Comparison of ENCODE assay signal across 14 cellular contexts in genomic region chr17:30780343-30780742, GRCh38. TPM values are rescaled to one million over a fixed set of nuclear protein-coding genes. Genes with fewer than 3 reads are reported as not detected.
A peak's percentile ranks its signal among the peaks of the same experiment; 100 is the strongest.
DNase-seq lines count a peak whose midpoint lies in the region; ATAC-seq and TF ChIP-seq lines count a peak whose summit lies in the region.
"Had no signal": no experiment of that assay in that cellular context is flagged by ENCODE, and none has a peak within 500 bp of the region (broad histone marks: within the 10 kb centered on the region; RNA-seq: fewer than 3 reads in every experiment).

No MANE protein-coding gene starts in this region.

- no peak for TF ChIP-seq POLR2A in upper lobe of left lung (IDR thresholded peaks at IDR 0.05)

- H3K27ac Mint-ChIP-seq in activated B cell treated with CpG ODN at 0.5 μM for 24 hours (peak overlapping the region; percentile 25), endodermal cell (peak overlapping the region; percentile 53)
- H3K27ac Mint-ChIP-seq in stimulated activated naive CD8-positive, alpha-beta T cell treated with anti-CD3 and anti-CD28 coated beads, Interleukin-15, amount 100 ng/mL, for 72 hours: peak overlapping the region; percentile 60 to 93

- no peak for TF ChIP-seq CTCF in cardiac muscle cell (IDR thresholded peaks at IDR 0.05; ENCODE audit: low read depth, low read length)
- no peak for TF ChIP-seq CTCF in activated B cell treated with CpG ODN at 0.5 μM for 24 hours (IDR thresholded peaks at IDR 0.05)
- TF ChIP-seq CTCF in endodermal cell (conservative IDR thresholded peaks at IDR 0.05): no peak
- no peak for TF ChIP-seq CTCF in upper lobe of left lung (IDR thresholded peaks at IDR 0.05)

- H3K36me3 ChIP-seq in cardiac muscle cell (peaks cover 23% of the 10 kb centered on the region), endodermal cell (ENCODE audit: control insufficient read depth, insufficient read depth, low read length) (peaks cover 66% of the 10 kb centered on the region), upper lobe of left lung (peaks cover 4 to 54% (median 30%) of the 10 kb centered on the region in 4 donors)

- H3K4me1 ChIP-seq in cardiac muscle cell (ENCODE audit: low read depth) (no peaks in the 10 kb centered on the region), endodermal cell (ENCODE audit: control insufficient read depth, insufficient read depth, low read length) (no peaks in the 10 kb centered on the region), upper lobe of left lung (no peaks in the 10 kb centered on the region)
- H3K4me1 ChIP-seq: adrenal gland had no signal

- no peaks in the 10 kb centered on the region for H3K27me3 ChIP-seq in cardiac muscle cell
- no peaks in the 10 kb centered on the region for H3K27me3 ChIP-seq in endodermal cell (ENCODE audit: control insufficient read depth, insufficient read depth, low read length, poor library complexity, severe bottlenecking)
- H3K27me3 ChIP-seq in upper lobe of left lung: no peaks in the 10 kb centered on the region
- H3K27me3 ChIP-seq: adrenal gland had no signal

- H3K9ac ChIP-seq in endodermal cell (ENCODE audit: extremely low read depth, low read length, poor library complexity, severe bottlenecking): no peak overlapping the region

- CTCF ChIA-PET in activated B cell treated with CpG ODN at 0.5 μM for 24 hours (lab: Charles Lee): no interaction called here

- WGBS in endodermal cell (ENCODE audit: insufficient coverage in 1 of 2, insufficient read length in 1 of 2), 2 experiments: 95 to 96% methylated on average over 4 to 6 of the region's 6 CpGs
- 90 to 93% methylated on average over 6 of the region's 6 CpGs for WGBS in upper lobe of left lung, 2 donors

- intact Hi-C loops in Right ventricle myocardium superior (cut with DNase I) (no loop called here), activated B cell treated with CpG ODN at 0.5 μM for 24 hours (cut with micrococcal nuclease) (no loop called here)

- H3K27me3 Mint-ChIP-seq in activated B cell treated with CpG ODN at 0.5 μM for 24 hours: no peaks in the 10 kb centered on the region
- no peaks in the 10 kb centered on the region for H3K27me3 Mint-ChIP-seq in endodermal cell (ENCODE audit: insufficient read depth)
- H3K27me3 Mint-ChIP-seq in stimulated activated naive CD8-positive, alpha-beta T cell treated with anti-CD3 and anti-CD28 coated beads, Interleukin-15, amount 100 ng/mL, for 72 hours: no peaks in the 10 kb centered on the region

- H3K36me3 Mint-ChIP-seq in activated B cell treated with CpG ODN at 0.5 μM for 24 hours (ENCODE audit: low read depth) (peaks cover 52% of the 10 kb centered on the region), endodermal cell (ENCODE audit: low read depth) (peaks cover 45% of the 10 kb centered on the region)

- H3K9me3 Mint-ChIP-seq in activated B cell treated with CpG ODN at 0.5 μM for 24 hours (no peaks in the 10 kb centered on the region), endodermal cell (no peaks in the 10 kb centered on the region)
- no peaks in the 10 kb centered on the region for H3K9me3 Mint-ChIP-seq in stimulated activated naive CD8-positive, alpha-beta T cell treated with anti-CD3 and anti-CD28 coated beads, Interleukin-15, amount 100 ng/mL, for 72 hours

- H3K4me3 ChIP-seq in cardiac muscle cell: no peak overlapping the region
- no peak overlapping the region for H3K4me3 ChIP-seq in endodermal cell (ENCODE audit: low read length)
- no peak overlapping the region for H3K4me3 ChIP-seq in upper lobe of left lung
- H3K4me3 ChIP-seq: adrenal gland, skin epidermis had no signal

- no peak for TF ChIP-seq EP300 in upper lobe of left lung (IDR thresholded peaks at IDR 0.05)

- H3K27ac ChIP-seq in cardiac muscle cell (peak overlapping the region; percentile 0), endodermal cell (ENCODE audit: low read depth, low read length) (no peak overlapping the region), upper lobe of left lung (no peak overlapping the region)
- H3K27ac ChIP-seq: adrenal gland, skin epidermis had no signal

- H3K9me3 ChIP-seq in cardiac muscle cell (ENCODE audit: low read depth) (no peaks in the 10 kb centered on the region), endodermal cell (ENCODE audit: control insufficient read depth, low read length) (no peaks in the 10 kb centered on the region), upper lobe of left lung (no peaks in the 10 kb centered on the region)
- H3K9me3 ChIP-seq: adrenal gland had no signal

- no peak for ATAC-seq in Right ventricle myocardium superior (ENCODE audit: poor library complexity)
- ATAC-seq in activated B cell treated with CpG ODN at 0.5 μM for 24 hours (ENCODE audit: low read depth): no peak
- ATAC-seq in stimulated activated naive CD8-positive, alpha-beta T cell treated with anti-CD3 and anti-CD28 coated beads, Interleukin-15, amount 100 ng/mL, for 72 hours: peak; percentile 93
- ATAC-seq in HG03045 (IDR thresholded peaks at IDR 0.05; ENCODE audit: unreplicated experiment): no peak
- ATAC-seq in upper lobe of left lung (ENCODE audit: low FRiP score in 2 of 2): no peak

- no peak for DNase-seq in cardiac muscle cell (ENCODE audit: low read depth in 1 of 2, low spot score in 1 of 2)
- no peak for DNase-seq in Right ventricle myocardium superior
- DNase-seq in activated B cell treated with CpG ODN at 0.5 μM for 24 hours: no peak
- DNase-seq in endodermal cell: no peak
- DNase-seq in stimulated activated naive CD8-positive, alpha-beta T cell treated with anti-CD3 and anti-CD28 coated beads, Interleukin-15, amount 100 ng/mL, for 72 hours: peak; percentile 34 to 62
- DNase-seq in upper lobe of left lung: no peak
- no peak for DNase-seq in NCI-H774 (lab: John Stamatoyannopoulos, UW)
- DNase-seq: adrenal gland; foreskin fibroblast; kidney; NCI-H1105 treated with DMSO at 0.1 percent for 48 hours; stimulated activated CD8-positive, alpha-beta memory T cell treated with anti-CD3 and anti-CD28 coated beads, Interleukin-4, amount 100 ng/mL, for 48 hours had no signal

- no peak overlapping the region for H3K4me3 Mint-ChIP-seq in activated B cell treated with CpG ODN at 0.5 μM for 24 hours
- no peak overlapping the region for H3K4me3 Mint-ChIP-seq in endodermal cell
- H3K4me3 Mint-ChIP-seq in stimulated activated naive CD8-positive, alpha-beta T cell treated with anti-CD3 and anti-CD28 coated beads, Interleukin-15, amount 100 ng/mL, for 72 hours: peak overlapping the region; percentile 44 to 60

- POLR2A ChIA-PET in activated B cell treated with CpG ODN at 0.5 μM for 24 hours (lab: Charles Lee): interaction anchor here (1.0 to 2.1 kb wide), 2 partner anchors 29 to 44 kb away, joined by 4 to 12 read pairs; partner anchors contain the start of gene CRLF3

- H3K4me1 Mint-ChIP-seq in activated B cell treated with CpG ODN at 0.5 μM for 24 hours (peaks cover 6% of the 10 kb centered on the region), endodermal cell (no peaks in the 10 kb centered on the region)
- H3K4me1 Mint-ChIP-seq in stimulated activated naive CD8-positive, alpha-beta T cell treated with anti-CD3 and anti-CD28 coated beads, Interleukin-15, amount 100 ng/mL, for 72 hours: peaks cover 20% of the 10 kb centered on the region

RNA-seq across cellular contexts. Expression of gene CRLF3, which starts 44.1 kb away (rescaled TPM):
- total RNA-seq in cardiac muscle cell (11.1 and 11.9 TPM in 2 replicates), Right ventricle myocardium superior (6.4 TPM), activated B cell treated with CpG ODN at 0.5 μM for 24 hours (53.5 and 54.9 TPM in 2 replicates), endodermal cell (10 to 100 TPM; 26.1 to 31.2 TPM), upper lobe of left lung (10 to 100 TPM in 5 of 6 donors, 1 to 10 TPM in 1; 8.1 to 26.4 (median 17.8) TPM)
- polyA plus RNA-seq in cardiac muscle cell: 19.9 and 24.1 TPM in 2 replicates
- polyA plus RNA-seq in endodermal cell (2013, experiment 1 of 2): 11.2 TPM
- 11.7 TPM for polyA plus RNA-seq in endodermal cell (2013, experiment 2 of 2)

RNA-seq across cellular contexts. Expression of gene ATAD5, which starts 51.4 kb away (rescaled TPM):
- total RNA-seq in cardiac muscle cell (3.2 and 6.3 TPM in 2 replicates), Right ventricle myocardium superior (0.38 TPM), activated B cell treated with CpG ODN at 0.5 μM for 24 hours (6.6 and 8.7 TPM in 2 replicates), endodermal cell (10 to 100 TPM; 20.3 to 29.7 TPM), upper lobe of left lung (1 to 10 TPM; 1.5 to 6.3 (median 1.9) TPM)
- polyA plus RNA-seq in cardiac muscle cell: 4.1 and 6.4 TPM in 2 replicates
- polyA plus RNA-seq in endodermal cell (2013, experiment 1 of 2): 14.2 TPM
- polyA plus RNA-seq in endodermal cell (2013, experiment 2 of 2): 17.1 TPM

Comparison
In these comparisons a context has a peak if more than half of its experiments do, and no peak if none do; other contexts are left out.
1. DNase-seq: peak in stimulated activated naive CD8-positive, alpha-beta T cell treated with anti-CD3 and anti-CD28 coated beads, Interleukin-15, amount 100 ng/mL, for 72 hours (2 of 2); none in cardiac muscle cell (0 of 2), Right ventricle myocardium superior (single experiment), activated B cell treated with CpG ODN at 0.5 μM for 24 hours (single experiment), endodermal cell (single experiment), upper lobe of left lung (0 of 2) and NCI-H774 (single experiment).
2. H3K27ac Mint-ChIP-seq: peak in every context shown above with its lines; median percentile 76 in stimulated activated naive CD8-positive, alpha-beta T cell treated with anti-CD3 and anti-CD28 coated beads, Interleukin-15, amount 100 ng/mL, for 72 hours; 53 in endodermal cell; 25 in activated B cell treated with CpG ODN at 0.5 μM for 24 hours.
3. H3K4me3 Mint-ChIP-seq: peak in stimulated activated naive CD8-positive, alpha-beta T cell treated with anti-CD3 and anti-CD28 coated beads, Interleukin-15, amount 100 ng/mL, for 72 hours (2 of 2); none in activated B cell treated with CpG ODN at 0.5 μM for 24 hours (single experiment) and endodermal cell (single experiment).